8 cellular contexts compared by ENCODE assay signal in the genomic region with DNA sequence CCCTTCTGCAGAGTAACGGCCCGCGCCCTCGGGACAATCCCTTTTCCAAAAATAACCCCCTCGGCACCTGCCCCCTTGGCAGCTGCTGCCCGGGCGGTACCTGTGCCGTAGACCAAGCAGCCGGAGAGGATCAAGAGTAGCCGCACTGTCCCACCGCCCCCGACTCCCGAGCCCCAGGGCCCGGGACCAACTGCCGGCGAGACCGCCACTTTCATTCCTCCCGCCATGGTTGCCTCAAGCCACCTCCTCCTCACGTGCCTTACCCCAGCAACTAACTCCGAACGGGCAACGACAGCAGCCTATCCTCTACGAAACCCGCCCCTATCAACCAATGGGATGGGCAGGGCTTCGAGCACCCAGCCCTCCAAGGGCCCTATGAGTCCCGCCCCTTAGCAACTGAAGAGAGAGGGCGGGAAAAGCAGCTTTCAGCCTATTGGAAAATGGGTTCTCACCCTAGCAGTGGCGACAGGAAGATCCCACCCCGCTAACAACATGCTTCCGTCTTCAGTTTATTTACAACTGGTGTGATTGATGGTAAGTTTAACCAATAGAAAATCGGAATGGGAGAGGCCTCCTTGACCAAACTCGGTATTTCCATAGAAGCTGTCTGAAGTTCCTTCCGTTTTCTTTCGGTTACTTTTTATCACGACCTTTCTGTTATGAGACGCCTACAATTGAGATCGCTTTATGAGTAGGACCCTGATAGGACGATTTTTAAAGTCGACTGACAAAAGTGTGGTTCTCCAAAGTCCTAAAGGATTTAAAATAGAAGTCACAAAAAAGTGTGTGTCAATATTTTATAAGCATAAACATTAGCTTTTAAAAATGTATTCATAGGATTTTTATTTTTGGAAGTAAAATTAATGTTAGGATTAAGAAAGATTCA. TPM values are rescaled to one million over a fixed set of nuclear protein-coding genes. Genes with fewer than 3 reads are reported as not detected.
A peak's percentile ranks its signal among the peaks of the same experiment; 100 is the strongest.
DNase-seq lines count a peak whose midpoint lies in the region; ATAC-seq and TF ChIP-seq lines count a peak whose summit lies in the region.

Gene NEMP1 (minus strand): TSS at position 273 of the 886 bp plus-strand sequence. CDS start 46 bp downstream, at position 227.

- DNase-seq in AG10803 (ENCODE audit: low read depth): peak; percentile 100
- peak; percentile 100 for DNase-seq in NCI-H460 (ENCODE audit: extremely low read depth, low read depth)
- DNase-seq in activated CD4-positive, CD25-positive, alpha-beta regulatory T cell treated with anti-CD3 and anti-CD28 coated beads, Interleukin-2, amount 50 U/mL, for 72 hours: peak; percentile 87
- peak; percentile 99 to 100 for DNase-seq in cerebellar nuclear complex (lab: John Stamatoyannopoulos, UW)
- DNase-seq in islet precursor cell: peak; percentile 100
- peak; percentile 75 to 90 for DNase-seq in stimulated activated CD4-positive, alpha-beta T cell treated with anti-CD3 and anti-CD28 coated beads, Interleukin-15, amount 100 ng/mL, for 1 hour (ENCODE audit: low read depth in 1 of 2, low spot score in 1 of 2)

- peak; percentile 95 for ATAC-seq in GM19043 (IDR thresholded peaks at IDR 0.05; ENCODE audit: low read depth, unreplicated experiment)
- peak; percentile 94 for ATAC-seq in HG03378 (IDR thresholded peaks at IDR 0.05; ENCODE audit: unreplicated experiment)

- H3K4me3 ChIP-seq in AG10803 (ENCODE audit: low read length): peak within 1 kb of the TSS; percentile 76

- no peak for TF ChIP-seq CTCF in AG10803 (conservative IDR thresholded peaks at IDR 0.05; ENCODE audit: low read length)

RNA-seq across cellular contexts. Expression of gene NEMP1, which starts in this region (rescaled TPM):
- 22.8 and 23.6 TPM in 2 replicates for total RNA-seq in NCI-H460 (2014; rRNA removed; shearing (Covaris generic))
- polyA plus RNA-seq in NCI-H460 (2014; cell fraction: nucleus; rRNA removed): 31.7 and 46.0 TPM in 2 replicates

Comparison
In these comparisons a context has a peak if more than half of its experiments do, and no peak if none do; other contexts are left out.
1. Peak in every context shown above with its lines: DNase-seq, ATAC-seq and H3K4me3 ChIP-seq.